8 cellular contexts compared by ENCODE assay signal in the genomic region with DNA sequence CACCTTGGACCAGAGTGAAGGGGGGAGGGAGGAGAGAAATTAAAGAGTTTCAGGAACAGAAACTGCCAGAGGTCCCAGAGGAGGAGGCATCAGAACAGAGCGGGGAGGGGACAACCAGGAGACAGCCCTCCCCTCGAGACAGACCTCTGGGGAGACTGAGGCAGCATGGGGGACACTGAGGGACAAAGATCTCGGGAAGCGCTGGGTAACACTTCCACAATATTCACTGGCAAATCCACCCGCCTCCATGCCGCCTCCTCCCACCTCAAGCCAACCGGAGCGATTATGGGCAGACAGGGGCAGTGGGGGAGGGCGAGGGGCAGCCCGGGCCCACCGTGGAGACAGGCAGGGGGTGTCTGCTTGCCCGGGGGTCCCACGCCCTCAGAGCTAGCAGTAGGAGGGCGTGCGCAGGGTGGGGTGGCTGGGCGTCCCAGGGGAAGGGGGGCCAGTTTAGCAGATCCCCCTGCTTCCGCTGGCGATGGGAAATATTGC. TPM values are rescaled to one million over a fixed set of nuclear protein-coding genes. Genes with fewer than 3 reads are reported as not detected.
DNase-seq lines count a peak whose midpoint lies in the region; ATAC-seq and TF ChIP-seq lines count a peak whose summit lies in the region.

No MANE protein-coding gene starts in this region.

- H3K14ac ChIP-seq in mesenchymal stem cell (ENCODE audit: low read length in 2 of 2): peak overlapping the region in 1 of 2 experiments; percentile 37

- peaks cover 0 to 13% of the 10 kb centered on the region in 2 experiments for H3K36me3 ChIP-seq in mesenchymal stem cell (ENCODE audit: control insufficient read depth in 1 of 2, insufficient read depth in 2 of 2, low read depth in 1 of 2, low read length in 2 of 2)

- H2BK15ac ChIP-seq in mesenchymal stem cell (ENCODE audit: low read depth, poor library complexity, severe bottlenecking): peak overlapping the region; percentile 88

- H3K4ac ChIP-seq in mesenchymal stem cell (ENCODE audit: low read depth in 1 of 2, low read length in 2 of 2): peak overlapping the region; percentile 7 to 34

- peaks cover 6% of the 10 kb centered on the region for H3K79me1 ChIP-seq in mesenchymal stem cell (replicated peaks; ENCODE audit: low read length, poor library complexity, severe bottlenecking)

- no peak overlapping the region for H2BK5ac ChIP-seq in mesenchymal stem cell (ENCODE audit: low read depth, low read length, poor library complexity, severe bottlenecking)

- DNase-seq in stimulated activated naive CD8-positive, alpha-beta T cell treated with anti-CD3 and anti-CD28 coated beads, Interleukin-15, Interleukin-2, amounts not matched to agents 100 U/mL and 50 U/mL, for 24 hours: no peak
- DNase-seq in astrocyte of the spinal cord (ENCODE audit: low read depth, low spot score) (no peak), mesenchymal stem cell (no peak), retina (no peak), HCEC 1CT (no peak), NCI-H2196 treated with DMSO at 0.1 percent for 48 hours (lab: John Stamatoyannopoulos, UW; ENCODE audit: unreplicated experiment) (no peak)

- H3K4me1 ChIP-seq in mesenchymal stem cell (ENCODE audit: control insufficient read depth, insufficient read depth, low read depth, low read length): peaks cover 52% of the 10 kb centered on the region

- H3K9me3 ChIP-seq in mesenchymal stem cell (ENCODE audit: control insufficient read depth, low read length): no peaks in the 10 kb centered on the region

- peak overlapping the region in 1 of 2 experiments; percentile 19 for H3K23ac ChIP-seq in mesenchymal stem cell (ENCODE audit: low read length in 2 of 2)

- H3K27ac ChIP-seq in mesenchymal stem cell (ENCODE audit: low read length, poor library complexity, severe bottlenecking): no peak overlapping the region

- H2AFZ ChIP-seq in mesenchymal stem cell (ENCODE audit: low read depth, low read length): no peak overlapping the region

- in situ Hi-C loops in astrocyte of the spinal cord (cut with HindIII; ENCODE audit: low sequenced_read_pairs): no loop called here

- H3K27me3 Mint-ChIP-seq in stimulated activated naive CD8-positive, alpha-beta T cell treated with anti-CD3 and anti-CD28 coated beads, Interleukin-15, Interleukin-2, amounts not matched to agents 100 ng/mL and 50 ng/mL, for 24 hours: peaks cover 48% of the 10 kb centered on the region

- TF ChIP-seq CTCF in astrocyte of the spinal cord (IDR thresholded peaks at IDR 0.05; ENCODE audit: low read depth, low read length): no peak

- H3K4me1 Mint-ChIP-seq in stimulated activated naive CD8-positive, alpha-beta T cell treated with anti-CD3 and anti-CD28 coated beads, Interleukin-15, Interleukin-2, amounts not matched to agents 100 ng/mL and 50 ng/mL, for 24 hours (ENCODE audit: low read depth): peaks cover 38% of the 10 kb centered on the region

- H2AK5ac ChIP-seq in mesenchymal stem cell (ENCODE audit: low read length, severe bottlenecking): no peak overlapping the region

- H3K4me2 ChIP-seq in mesenchymal stem cell (ENCODE audit: low read length, poor library complexity, severe bottlenecking): peak overlapping the region; percentile 86

- no peaks in the 10 kb centered on the region for H3K27me3 ChIP-seq in mesenchymal stem cell (ENCODE audit: control insufficient read depth in 1 of 2, insufficient read depth in 1 of 2, low read length in 2 of 2)

- peak overlapping the region; percentile 78 for H4K91ac ChIP-seq in mesenchymal stem cell (ENCODE audit: low read length)

- no peaks in the 10 kb centered on the region for H3K9me3 Mint-ChIP-seq in stimulated activated naive CD8-positive, alpha-beta T cell treated with anti-CD3 and anti-CD28 coated beads, Interleukin-15, Interleukin-2, amounts not matched to agents 100 ng/mL and 50 ng/mL, for 24 hours

- H2BK12ac ChIP-seq in mesenchymal stem cell (ENCODE audit: low read length in 2 of 2): peak overlapping the region in 1 of 2 experiments; percentile 33

- H3K36me3 Mint-ChIP-seq in stimulated activated naive CD8-positive, alpha-beta T cell treated with anti-CD3 and anti-CD28 coated beads, Interleukin-15, Interleukin-2, amounts not matched to agents 100 ng/mL and 50 ng/mL, for 24 hours (ENCODE audit: low read depth): no peaks in the 10 kb centered on the region

- no peak overlapping the region for H2BK120ac ChIP-seq in mesenchymal stem cell (ENCODE audit: low read depth, low read length)

- H3K27ac Mint-ChIP-seq in stimulated activated naive CD8-positive, alpha-beta T cell treated with anti-CD3 and anti-CD28 coated beads, Interleukin-15, Interleukin-2, amounts not matched to agents 100 ng/mL and 50 ng/mL, for 24 hours: no peak overlapping the region

- H3K4me3 Mint-ChIP-seq in stimulated activated naive CD8-positive, alpha-beta T cell treated with anti-CD3 and anti-CD28 coated beads, Interleukin-15, Interleukin-2, amounts not matched to agents 100 ng/mL and 50 ng/mL, for 24 hours: peak overlapping the region; percentile 63

- peak overlapping the region; percentile 95 for H3K9ac ChIP-seq in mesenchymal stem cell (ENCODE audit: low read length)

- no peak overlapping the region for H4K8ac ChIP-seq in mesenchymal stem cell (ENCODE audit: low read length)

- H3K18ac ChIP-seq in mesenchymal stem cell (ENCODE audit: low read depth in 1 of 2, low read length in 2 of 2): peak overlapping the region; percentile 37 to 76

- no peak for ATAC-seq in stimulated activated naive CD8-positive, alpha-beta T cell treated with anti-CD3 and anti-CD28 coated beads, Interleukin-15, Interleukin-2, amounts not matched to agents 100 U/mL and 50 U/mL, for 24 hours
- ATAC-seq in HG03457 (IDR thresholded peaks at IDR 0.05; ENCODE audit: unreplicated experiment): no peak

- H3K4me3 ChIP-seq in astrocyte of the spinal cord (ENCODE audit: low read depth, low read length) (peak overlapping the region; percentile 57), mesenchymal stem cell (ENCODE audit: insufficient read depth in 1 of 2, low read depth in 1 of 2, low read length in 2 of 2) (peak overlapping the region; percentile 95 to 96)

- 0% methylated on average over 6 of the region's 18 CpGs for WGBS in mesenchymal stem cell

RNA-seq across cellular contexts. Expression of a gene that starts 1.2 kb away (rescaled TPM):
- polyA plus RNA-seq in mesenchymal stem cell (2013, experiment 1 of 2): 50.8 TPM
- 51.3 TPM for polyA plus RNA-seq in mesenchymal stem cell (2013, experiment 2 of 2)

RNA-seq across cellular contexts. Expression of a gene that starts 5.6 kb away (rescaled TPM):
- 203 TPM for polyA plus RNA-seq in mesenchymal stem cell (2013, experiment 1 of 2)
- 206 TPM for polyA plus RNA-seq in mesenchymal stem cell (2013, experiment 2 of 2)

RNA-seq across cellular contexts. Expression of a gene that starts 16.8 kb away (rescaled TPM):
- 18.8 TPM for polyA plus RNA-seq in mesenchymal stem cell (2013, experiment 1 of 2)
- 19.6 TPM for polyA plus RNA-seq in mesenchymal stem cell (2013, experiment 2 of 2)

RNA-seq across cellular contexts. Expression of a gene that starts 41.9 kb away (rescaled TPM):
- polyA plus RNA-seq in mesenchymal stem cell (2013, experiment 1 of 2): 12.6 TPM
- polyA plus RNA-seq in mesenchymal stem cell (2013, experiment 2 of 2): 11.8 TPM

RNA-seq across cellular contexts. Expression of a gene that starts 52.4 kb away (rescaled TPM):
- polyA plus RNA-seq in mesenchymal stem cell (2013, experiment 1 of 2): 32.6 TPM
- 29.2 TPM for polyA plus RNA-seq in mesenchymal stem cell (2013, experiment 2 of 2)
